Comparison of ENCODE assay signal across 7 cellular contexts in the genomic region with DNA sequence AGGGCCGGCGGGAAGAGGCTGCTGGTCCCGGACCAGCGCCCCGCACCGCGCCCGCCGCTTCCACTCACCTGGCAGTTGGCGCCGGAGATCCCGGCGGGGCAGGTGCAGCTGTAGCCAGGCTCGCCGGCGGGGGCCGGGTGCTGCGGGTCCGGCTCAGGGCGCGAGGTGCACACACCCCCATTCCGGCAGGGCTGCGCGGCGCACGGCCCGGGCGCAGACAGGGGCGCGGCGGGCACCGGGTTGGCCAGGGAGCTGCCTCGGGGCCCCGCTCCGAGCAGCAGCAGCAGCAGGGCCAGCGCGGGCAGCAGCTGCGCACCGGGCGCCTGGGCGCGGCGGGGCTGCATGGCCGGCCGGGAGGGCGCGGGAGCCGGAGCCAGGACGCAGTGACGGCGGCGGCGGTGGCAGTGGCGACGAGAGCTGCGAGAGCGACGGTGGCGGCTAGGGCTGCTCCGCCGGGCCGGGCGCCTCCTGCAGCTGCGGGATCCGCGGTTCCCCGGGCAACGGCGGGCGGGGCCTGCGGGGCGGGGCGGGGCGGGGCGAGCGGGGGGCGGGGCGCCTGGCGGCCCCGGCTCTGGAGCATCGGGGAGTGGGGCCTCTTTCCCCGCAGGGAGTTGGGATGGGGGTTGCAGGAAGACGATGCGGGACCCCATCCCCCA. TPM values are rescaled to one million over a fixed set of nuclear protein-coding genes. Genes with fewer than 3 reads are reported as not detected.
DNase-seq lines count a peak whose midpoint lies in the region; ATAC-seq, FAIRE-seq and TF ChIP-seq lines count a peak whose summit lies in the region.

A gene with protein sequence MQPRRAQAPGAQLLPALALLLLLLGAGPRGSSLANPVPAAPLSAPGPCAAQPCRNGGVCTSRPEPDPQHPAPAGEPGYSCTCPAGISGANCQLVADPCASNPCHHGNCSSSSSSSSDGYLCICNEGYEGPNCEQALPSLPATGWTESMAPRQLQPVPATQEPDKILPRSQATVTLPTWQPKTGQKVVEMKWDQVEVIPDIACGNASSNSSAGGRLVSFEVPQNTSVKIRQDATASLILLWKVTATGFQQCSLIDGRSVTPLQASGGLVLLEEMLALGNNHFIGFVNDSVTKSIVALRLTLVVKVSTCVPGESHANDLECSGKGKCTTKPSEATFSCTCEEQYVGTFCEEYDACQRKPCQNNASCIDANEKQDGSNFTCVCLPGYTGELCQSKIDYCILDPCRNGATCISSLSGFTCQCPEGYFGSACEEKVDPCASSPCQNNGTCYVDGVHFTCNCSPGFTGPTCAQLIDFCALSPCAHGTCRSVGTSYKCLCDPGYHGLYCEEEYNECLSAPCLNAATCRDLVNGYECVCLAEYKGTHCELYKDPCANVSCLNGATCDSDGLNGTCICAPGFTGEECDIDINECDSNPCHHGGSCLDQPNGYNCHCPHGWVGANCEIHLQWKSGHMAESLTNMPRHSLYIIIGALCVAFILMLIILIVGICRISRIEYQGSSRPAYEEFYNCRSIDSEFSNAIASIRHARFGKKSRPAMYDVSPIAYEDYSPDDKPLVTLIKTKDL (minus strand): TSS at position 476 of the 656 bp plus-strand sequence. CDS start 132 bp downstream, at position 344.

- H3K36me3 Mint-ChIP-seq in activated CD4-positive, alpha-beta T cell treated with anti-CD3 and anti-CD28 coated beads, Interleukin-2, amount 10 ng/mL, durations not matched to agents 24 days and 14 days (ENCODE audit: low read depth), result no peaks in the 10 kb centered on the region
- H3K36me3 Mint-ChIP-seq in effector memory CD8-positive, alpha-beta T cell (ENCODE audit: insufficient read depth), result no peaks in the 10 kb centered on the region

- peaks cover 5% of the 10 kb centered on the region for H3K4me1 Mint-ChIP-seq in activated CD4-positive, alpha-beta T cell treated with anti-CD3 and anti-CD28 coated beads, Interleukin-2, amount 10 ng/mL, durations not matched to agents 24 days and 14 days
- H3K4me1 Mint-ChIP-seq in effector memory CD8-positive, alpha-beta T cell (ENCODE audit: low read depth in 2 of 2), result peaks cover 4 to 11% of the 10 kb centered on the region in 2 donors

- no peak for TF ChIP-seq POLR2A in GM12892 (IDR thresholded peaks at IDR 0.05; ENCODE audit: low read depth, low read length)

- peaks cover 77% of the 10 kb centered on the region for H3K27me3 Mint-ChIP-seq in activated CD4-positive, alpha-beta T cell treated with anti-CD3 and anti-CD28 coated beads, Interleukin-2, amount 10 ng/mL, durations not matched to agents 24 days and 14 days
- H3K27me3 Mint-ChIP-seq in effector memory CD8-positive, alpha-beta T cell, result peaks cover 72 to 79% of the 10 kb centered on the region in 2 donors

- H3K23ac ChIP-seq in mesendoderm (ENCODE audit: low read length), result peak within 1 kb of the TSS; percentile 7

- no peak within 1 kb of the TSS for H2BK5ac ChIP-seq in mesendoderm (ENCODE audit: low read length)

- H3K4me2 ChIP-seq in mesendoderm (ENCODE audit: low read length), result peak within 1 kb of the TSS; percentile 87

- H4K8ac ChIP-seq in mesendoderm (ENCODE audit: low read depth, low read length), result no peak within 1 kb of the TSS

- H3K56ac ChIP-seq in mesendoderm (ENCODE audit: low read length), result peak within 1 kb of the TSS; percentile 40

- H4K5ac ChIP-seq in mesendoderm (ENCODE audit: low read length), result no peak within 1 kb of the TSS

- H3K18ac ChIP-seq in mesendoderm (ENCODE audit: low read length), result no peak within 1 kb of the TSS

- no peak within 1 kb of the TSS for H2BK15ac ChIP-seq in mesendoderm (replicated peaks; ENCODE audit: low read depth)

- H2AK5ac ChIP-seq in mesendoderm (ENCODE audit: low read length), result no peak within 1 kb of the TSS

- no peak within 1 kb of the TSS for H3K4ac ChIP-seq in mesendoderm (ENCODE audit: low read depth, low read length)

- H3K79me1 ChIP-seq in mesendoderm (ENCODE audit: low read length), result no peaks in the 10 kb centered on the region

- no peaks in the 10 kb centered on the region for H3K4me1 ChIP-seq in mesendoderm (ENCODE audit: control insufficient read depth, low read depth, low read length)

- no peaks in the 10 kb centered on the region for H3K79me2 ChIP-seq in mesendoderm (ENCODE audit: control insufficient read depth, insufficient read depth, low read length)

- DNase-seq in GM12892 (ENCODE audit: insufficient read length) (peak; percentile 70), HFF-Myc (ENCODE audit: extremely low read depth, low read depth) (no peak), NCI-H1105 treated with DMSO at 0.1 percent for 48 hours (lab: John Stamatoyannopoulos, UW) (peak; percentile 71), mesendoderm (peak; percentile 46), superior temporal gyrus (ENCODE audit: extremely low spot score) (peak; percentile 71)
- DNase-seq in activated CD4-positive, alpha-beta T cell treated with anti-CD3 and anti-CD28 coated beads, Interleukin-2, amount 10 ng/mL, durations not matched to agents 24 days and 14 days, result peak; percentile 85
- DNase-seq in effector memory CD8-positive, alpha-beta T cell, result peak in 1 of 3 experiments; percentile 25

- H3K9me3 Mint-ChIP-seq in activated CD4-positive, alpha-beta T cell treated with anti-CD3 and anti-CD28 coated beads, Interleukin-2, amount 10 ng/mL, durations not matched to agents 24 days and 14 days, result no peaks in the 10 kb centered on the region
- no peaks in the 10 kb centered on the region for H3K9me3 Mint-ChIP-seq in effector memory CD8-positive, alpha-beta T cell

- H2BK120ac ChIP-seq in mesendoderm (ENCODE audit: low read depth, low read length), result no peak within 1 kb of the TSS

- peak within 1 kb of the TSS; percentile 38 for H3K4me3 Mint-ChIP-seq in activated CD4-positive, alpha-beta T cell treated with anti-CD3 and anti-CD28 coated beads, Interleukin-2, amount 10 ng/mL, durations not matched to agents 24 days and 14 days
- H3K4me3 Mint-ChIP-seq in effector memory CD8-positive, alpha-beta T cell, result peak within 1 kb of the TSS; percentile 37 to 60

- ATAC-seq in effector memory CD8-positive, alpha-beta T cell (replicated peaks), result peak; percentile 74

- WGBS in mesendoderm (ENCODE audit: extremely low coverage, insufficient coverage, low lambda C conversion rate), result no CpG with 5 or more reads among the region's 84 CpGs

- no peak for TF ChIP-seq CTCF in HFF-Myc (IDR thresholded peaks at IDR 0.05; ENCODE audit: low read depth, low read length, missing control alignments)

- peak within 1 kb of the TSS; percentile 39 for H3K4me3 ChIP-seq in HFF-Myc (replicated peaks; ENCODE audit: low read depth, low read length)
- no peak within 1 kb of the TSS for H3K4me3 ChIP-seq in mesendoderm (ENCODE audit: low read length)

- H3K36me3 ChIP-seq in mesendoderm (ENCODE audit: control insufficient read depth, insufficient read depth, low read length), result no peaks in the 10 kb centered on the region

- no peak for FAIRE-seq in GM12892 (lab: Jason Lieb, UNC)

- H3K27ac Mint-ChIP-seq in activated CD4-positive, alpha-beta T cell treated with anti-CD3 and anti-CD28 coated beads, Interleukin-2, amount 10 ng/mL, durations not matched to agents 24 days and 14 days, result no peak within 1 kb of the TSS
- no peak within 1 kb of the TSS for H3K27ac Mint-ChIP-seq in effector memory CD8-positive, alpha-beta T cell

- H3K27me3 ChIP-seq in mesendoderm (ENCODE audit: insufficient read depth, low read length, poor library complexity), result peaks cover 6% of the 10 kb centered on the region

- no peak within 1 kb of the TSS for H3K27ac ChIP-seq in mesendoderm (ENCODE audit: low read depth, low read length)

- intact Hi-C loops in activated CD4-positive, alpha-beta T cell treated with anti-CD3 and anti-CD28 coated beads, Interleukin-2, amount 10 ng/mL, durations not matched to agents 24 days and 14 days (cut with micrococcal nuclease), result no loop called here

- H3K9ac ChIP-seq in mesendoderm (ENCODE audit: low read length), result peak within 1 kb of the TSS; percentile 39

RNA-seq across cellular contexts. Expression of the gene that starts here (rescaled TPM):
- not detected for polyA plus RNA-seq in GM12892 (2012; ENCODE audit: missing spikeins)
- total RNA-seq in activated CD4-positive, alpha-beta T cell treated with anti-CD3 and anti-CD28 coated beads, Interleukin-2, amount 10 ng/mL, durations not matched to agents 24 days and 14 days, result not detected in 2 replicates
- 1.6 TPM for polyA plus RNA-seq in mesendoderm (2013, experiment 1 of 2)
- 1.6 TPM for polyA plus RNA-seq in mesendoderm (2013, experiment 2 of 2)

Comparison
In these comparisons a context has a peak if more than half of its experiments do, and no peak if none do; other contexts are left out.
1. Peak in DNase-seq in activated CD4-positive, alpha-beta T cell treated with anti-CD3 and anti-CD28 coated beads, Interleukin-2, amount 10 ng/mL, durations not matched to agents 24 days and 14 days; RNA of the gene not detected or under 1 TPM.